ENCODE assay signal across 13 cellular contexts in genomic region chr1:15830284-15830657, GRCh38. TPM values are rescaled to one million over a fixed set of nuclear protein-coding genes. Genes with fewer than 3 reads are reported as not detected.
DNase-seq lines count a peak whose midpoint lies in the region; ATAC-seq and TF ChIP-seq lines count a peak whose summit lies in the region.
"Had no signal": no experiment of that assay in that cellular context is flagged by ENCODE, and none has a peak within 500 bp of the region (broad histone marks: within the 10 kb centered on the region; RNA-seq: fewer than 3 reads in every experiment).

No MANE protein-coding gene starts in this region.

- no peak overlapping the region for H3K4me2 ChIP-seq in SK-N-SH

- POLR2A ChIA-PET in SK-N-SH (lab: Yijun Ruan, JAX): no interaction called here

- H3K4me1 Mint-ChIP-seq in T-helper 17 cell (peaks cover 14% of the 10 kb centered on the region), memory B cell (peaks cover 35% of the 10 kb centered on the region)

- 64% methylated on average over 1 of the region's 1 CpG for WGBS in SK-N-SH (ENCODE audit: low lambda C conversion rate)

- H3F3A ChIP-seq in SK-N-SH (replicated peaks; ENCODE audit: insufficient read depth): peaks cover 22% of the 10 kb centered on the region

- TF ChIP-seq RAD21 in SK-N-SH (IDR thresholded peaks at IDR 0.05; ENCODE audit: low read length): no peak

- peak overlapping the region; percentile 29 for H3K27ac Mint-ChIP-seq in T-helper 17 cell
- H3K27ac Mint-ChIP-seq in memory B cell: peak overlapping the region; percentile 88
- H3K27ac Mint-ChIP-seq: activated T-cell treated with anti-CD3 and anti-CD28 coated beads, Interleukin-2, amount 50 U/mL, for 72 hours had no signal

- no peak overlapping the region for H3K9ac ChIP-seq in SK-N-SH

- H3K4me3 Mint-ChIP-seq in T-helper 17 cell (no peak overlapping the region), memory B cell (peak overlapping the region; percentile 81)
- H3K4me3 Mint-ChIP-seq: activated T-cell treated with anti-CD3 and anti-CD28 coated beads, Interleukin-2, amount 50 U/mL, for 72 hours had no signal

- TF ChIP-seq EP300 in SK-N-SH (IDR thresholded peaks at IDR 0.05; ENCODE audit: borderline replicate concordance in 1 of 2, low read depth in 1 of 2, low read length in 1 of 2): no peak

- H3K4me3 ChIP-seq in SK-N-SH (ENCODE audit: low read depth in 2 of 2, low read length in 1 of 2): no peak overlapping the region
- H3K4me3 ChIP-seq in thoracic aorta: peak overlapping the region; percentile 44

- ATAC-seq in SK-N-SH treated with all-trans-retinoic acid at 6 μM for 48 hours (no peak), T-helper 17 cell (no peak), memory B cell (ENCODE audit: low read depth) (no peak), thoracic aorta (ENCODE audit: insufficient number of reproducible peaks, low FRiP score, low read depth) (no peak)
- ATAC-seq: activated T-cell treated with anti-CD3 and anti-CD28 coated beads, Interleukin-2, amount 50 U/mL, for 72 hours; naive thymus-derived CD4-positive, alpha-beta T cell had no signal

- peaks cover 0 to 6% of the 10 kb centered on the region in 2 experiments for H3K36me3 ChIP-seq in SK-N-SH (replicated peaks in 1 of 2; ENCODE audit: control insufficient read depth in 1 of 2, insufficient read depth in 2 of 2, low read length in 1 of 2)
- no peaks in the 10 kb centered on the region for H3K36me3 ChIP-seq in thoracic aorta

- CTCF ChIA-PET in SK-N-SH (lab: Yijun Ruan, JAX): interaction anchor here (2.3 kb wide), 1 partner anchor 15 kb away, joined by 9 read pairs; no protein-coding TSS in a partner anchor

- H4K20me1 ChIP-seq in SK-N-SH (ENCODE audit: insufficient read depth): no peaks in the 10 kb centered on the region

- no peaks in the 10 kb centered on the region for H3K36me3 Mint-ChIP-seq in T-helper 17 cell (ENCODE audit: low read depth)
- H3K36me3 Mint-ChIP-seq in memory B cell: peaks cover 3% of the 10 kb centered on the region

- no peaks in the 10 kb centered on the region for H3K27me3 ChIP-seq in SK-N-SH (ENCODE audit: insufficient read depth)
- H3K27me3 ChIP-seq in thoracic aorta (replicated peaks; ENCODE audit: insufficient read depth): no peaks in the 10 kb centered on the region

- no peak overlapping the region for H2AFZ ChIP-seq in SK-N-SH (ENCODE audit: low read depth)

- no peak for DNase-seq in SK-N-SH
- DNase-seq in T-helper 17 cell: no peak
- no peak for DNase-seq in memory B cell (ENCODE audit: low spot score in 2 of 2)
- no peak for DNase-seq in thoracic aorta (ENCODE audit: low spot score)
- DNase-seq in activated CD8-positive, alpha-beta memory T cell treated with anti-CD3 and anti-CD28 coated beads, Interleukin-2, amount 50 U/mL, for 48 hours: no peak
- no peak for DNase-seq in retina
- DNase-seq in NCI-H774 (lab: John Stamatoyannopoulos, UW): no peak
- DNase-seq: activated T-cell treated with anti-CD3 and anti-CD28 coated beads, Interleukin-2, amount 50 U/mL, for 72 hours; effector CD4-positive, alpha-beta T cell; naive thymus-derived CD4-positive, alpha-beta T cell; NCI-H2029 treated with DMSO at 0.1 percent for 48 hours; SW 1271 had no signal

- H3K4me1 ChIP-seq in SK-N-SH (ENCODE audit: control insufficient read depth in 1 of 2, insufficient read depth in 2 of 2, low read depth in 1 of 2, low read length in 1 of 2): peaks cover 3 to 12% of the 10 kb centered on the region in 2 experiments; a peak in 2 of 4 replicates
- peaks cover 9 to 43% of the 10 kb centered on the region in 2 donors for H3K4me1 ChIP-seq in thoracic aorta (ENCODE audit: control insufficient read depth in 1 of 2, low read depth in 2 of 2)

- H3K9me2 ChIP-seq in SK-N-SH: no peaks in the 10 kb centered on the region

- no peaks in the 10 kb centered on the region for H3K27me3 Mint-ChIP-seq in T-helper 17 cell
- no peaks in the 10 kb centered on the region for H3K27me3 Mint-ChIP-seq in memory B cell
- H3K27me3 Mint-ChIP-seq: naive thymus-derived CD4-positive, alpha-beta T cell had no signal

- peaks cover 27% of the 10 kb centered on the region for H3K79me2 ChIP-seq in SK-N-SH (ENCODE audit: insufficient read depth)

- H3K9me3 ChIP-seq in SK-N-SH: no peaks in the 10 kb centered on the region; the same call in 1 of the 2 replicates
- H3K9me3 ChIP-seq in T-helper 17 cell (ENCODE audit: control insufficient read depth, low read length, poor library complexity, severe bottlenecking): no peaks in the 10 kb centered on the region
- no peaks in the 10 kb centered on the region for H3K9me3 ChIP-seq in thoracic aorta

- TF ChIP-seq CTCF in SK-N-SH (IDR thresholded peaks at IDR 0.05) (peak; percentile 17; the same call in 1 of the 2 replicates), thoracic aorta (IDR thresholded peaks at IDR 0.05) (no peak)

- no peaks in the 10 kb centered on the region for H3K9me3 Mint-ChIP-seq in memory B cell
- H3K9me3 Mint-ChIP-seq: activated T-cell treated with anti-CD3 and anti-CD28 coated beads, Interleukin-2, amount 50 U/mL, for 72 hours had no signal

- no peak overlapping the region for H3K27ac ChIP-seq in SK-N-SH (ENCODE audit: low read depth in 2 of 2, low read length in 1 of 2)
- H3K27ac ChIP-seq in thoracic aorta: peak overlapping the region; percentile 99 to 100

TF ChIP-seq in SK-N-SH, 30 proteins besides CTCF, POLR2A, EP300 and RAD21 (continues in another document):
- TF ChIP-seq JUND (IDR thresholded peaks at IDR 0.05) (no peak), EZH2phosphoT487 (IDR thresholded peaks at IDR 0.05; ENCODE audit: borderline replicate concordance, low read depth) (no peak), NFIC (IDR thresholded peaks at IDR 0.05; ENCODE audit: borderline replicate concordance) (no peak), PBX3 (IDR thresholded peaks at IDR 0.05) (no peak), ELF1 (IDR thresholded peaks at IDR 0.05) (no peak), TEAD4 (IDR thresholded peaks at IDR 0.05; ENCODE audit: borderline replicate concordance, insufficient read depth) (no peak), FOXM1 (IDR thresholded peaks at IDR 0.05; ENCODE audit: low read depth) (no peak), RCOR1 (IDR thresholded peaks at IDR 0.05; ENCODE audit: low read length) (no peak), MAX (IDR thresholded peaks at IDR 0.05; ENCODE audit: low read depth) (no peak), NRF1 (IDR thresholded peaks at IDR 0.05; ENCODE audit: low read depth, low read length) (no peak)

TF ChIP-seq in SK-N-SH treated with all-trans-retinoic acid at 6 μM for 48 hours, 23 proteins besides CTCF, POLR2A, EP300 and RAD21:
- TF ChIP-seq BACH2 (CRISPR knock-in tag; IDR thresholded peaks at IDR 0.05; ENCODE audit: borderline replicate concordance) (no peak), ZC3H10 (CRISPR knock-in tag; IDR thresholded peaks at IDR 0.05) (no peak), ISL1 (CRISPR knock-in tag; IDR thresholded peaks at IDR 0.05) (no peak), PATZ1 (CRISPR knock-in tag; IDR thresholded peaks at IDR 0.05; ENCODE audit: borderline replicate concordance) (no peak), PPARA (CRISPR knock-in tag; IDR thresholded peaks at IDR 0.05; ENCODE audit: borderline replicate concordance) (no peak), ESRRG (CRISPR knock-in tag; IDR thresholded peaks at IDR 0.05) (no peak), ARNTL (CRISPR knock-in tag; IDR thresholded peaks at IDR 0.05; ENCODE audit: borderline replicate concordance, low read depth) (no peak), CREB5 (CRISPR knock-in tag; IDR thresholded peaks at IDR 0.05; ENCODE audit: low read depth) (no peak), OSR1 (CRISPR knock-in tag; IDR thresholded peaks at IDR 0.05) (no peak)

RNA-seq across cellular contexts. Expression of gene SPEN, which starts 17.2 kb away (rescaled TPM):
- polyA plus RNA-seq in SK-N-SH (2012; rRNA removed): 3.2 and 6.1 TPM in 2 replicates
- polyA plus RNA-seq in SK-N-SH (2012; cell fraction: cytosol; rRNA removed): 2.9 and 4.3 TPM in 2 replicates
- polyA plus RNA-seq in SK-N-SH (2012; cell fraction: nucleus; rRNA removed): 24.6 and 35.8 TPM in 2 replicates
- 10 to 100 TPM; 73.8 to 79.1 TPM for total RNA-seq in T-helper 17 cell
- total RNA-seq in thoracic aorta: 10 to 100 TPM; 52.3 to 96.9 TPM

RNA-seq across cellular contexts. Expression of gene UQCRHL, which starts 22.8 kb away (rescaled TPM):
- 2.8 and 4.1 TPM in 2 replicates for polyA plus RNA-seq in SK-N-SH (2012; rRNA removed)
- polyA plus RNA-seq in SK-N-SH (2012; cell fraction: cytosol; rRNA removed): 4.1 and 9.7 TPM in 2 replicates
- polyA plus RNA-seq in SK-N-SH (2012; cell fraction: nucleus; rRNA removed): 1.8 and 2.6 TPM in 2 replicates
- total RNA-seq in T-helper 17 cell (under 1 TPM; 0.65 to 0.81 TPM), thoracic aorta (under 1 TPM; 0.81 to 0.99 TPM)

Comparison
In these comparisons a context has a peak if more than half of its experiments do, and no peak if none do; other contexts are left out.
1. H3K27ac ChIP-seq: peak in thoracic aorta (2 of 2); none in SK-N-SH (0 of 2).